Comparison of ENCODE assay signal across 19 cellular contexts in genomic region chr2:157152362-157152761, GRCh38.
A peak's percentile ranks its signal among the peaks of the same experiment; 100 is the strongest.
DNase-seq lines count a peak whose midpoint lies in the region; ATAC-seq, FAIRE-seq and TF ChIP-seq lines count a peak whose summit lies in the region.
"Had no signal": no experiment of that assay in that cellular context is flagged by ENCODE, and none has a peak within 500 bp of the region (broad histone marks: within the 10 kb centered on the region; RNA-seq: fewer than 3 reads in every experiment).

No MANE protein-coding gene starts in this region.

- no peaks in the 10 kb centered on the region for H3K79me2 ChIP-seq in endothelial cell of umbilical vein (ENCODE audit: control insufficient read depth, insufficient read depth, low read length)

- H3K4me1 ChIP-seq in endothelial cell of umbilical vein (ENCODE audit: control insufficient read depth, extremely low read depth, insufficient read depth, low read length) = no peaks in the 10 kb centered on the region

- peak overlapping the region; percentile 8 for H3K4me3 Mint-ChIP-seq in type B pancreatic cell
- no peak overlapping the region for H3K4me3 Mint-ChIP-seq in natural killer cell treated with Interleukin-12 subunit alpha and Interleukin-12 subunit beta and Interleukin-15 and Interleukin-18, amount 100 ng/mL, for 72 hours
- H3K4me3 Mint-ChIP-seq: CD8-positive, alpha-beta T cell; GM23338; IgD-negative memory B cell had no signal

- no peaks in the 10 kb centered on the region for H3K9me3 Mint-ChIP-seq in type B pancreatic cell
- peaks cover 7% of the 10 kb centered on the region for H3K9me3 Mint-ChIP-seq in natural killer cell treated with Interleukin-12 subunit alpha and Interleukin-12 subunit beta and Interleukin-15 and Interleukin-18, amount 100 ng/mL, for 72 hours
- H3K9me3 Mint-ChIP-seq: CD8-positive, alpha-beta T cell; GM23338; IgD-negative memory B cell had no signal

- DNase-seq in DMS53 (lab: John Stamatoyannopoulos, UW) (peak; percentile 15), DMS53 treated with DMSO at 0.1 percent for 48 hours (lab: John Stamatoyannopoulos, UW; ENCODE audit: unreplicated experiment) (no peak), HuH-7 (ENCODE audit: low spot score) (peak; percentile 7), endothelial cell of umbilical vein (ENCODE audit: low read depth, low spot score) (no peak), type B pancreatic cell (ENCODE audit: extremely low spot score, unreplicated experiment) (no peak), NCI-H524 treated with DMSO at 0.1 percent for 48 hours (lab: John Stamatoyannopoulos, UW) (no peak), NCI-H2196 (lab: John Stamatoyannopoulos, UW; ENCODE audit: unreplicated experiment) (no peak)
- no peak for DNase-seq in natural killer cell treated with Interleukin-12 subunit alpha and Interleukin-12 subunit beta and Interleukin-15 and Interleukin-18, amount 100 ng/mL, for 72 hours (ENCODE audit: low spot score)
- DNase-seq: CD8-positive, alpha-beta T cell; GDM1; MV-4-11; NCI-H1417; NCI-H1930; NCI-H2171; NCI-H446 treated with DMSO at 0.1 percent for 48 hours; NCI-H774 had no signal

- no peaks in the 10 kb centered on the region for H4K20me1 ChIP-seq in endothelial cell of umbilical vein (replicated peaks; ENCODE audit: control insufficient read depth, extremely low read depth, insufficient read depth, low read length)

- no peak overlapping the region for H2AFZ ChIP-seq in endothelial cell of umbilical vein (ENCODE audit: low read depth, low read length)
- H2AFZ ChIP-seq: GM23338 had no signal

- H3K36me3 Mint-ChIP-seq in type B pancreatic cell = no peaks in the 10 kb centered on the region
- no peaks in the 10 kb centered on the region for H3K36me3 Mint-ChIP-seq in natural killer cell treated with Interleukin-12 subunit alpha and Interleukin-12 subunit beta and Interleukin-15 and Interleukin-18, amount 100 ng/mL, for 72 hours
- H3K36me3 Mint-ChIP-seq: CD8-positive, alpha-beta T cell; IgD-negative memory B cell had no signal

- no peak overlapping the region for H3K27ac Mint-ChIP-seq in type B pancreatic cell
- no peak overlapping the region for H3K27ac Mint-ChIP-seq in natural killer cell treated with Interleukin-12 subunit alpha and Interleukin-12 subunit beta and Interleukin-15 and Interleukin-18, amount 100 ng/mL, for 72 hours
- H3K27ac Mint-ChIP-seq: CD8-positive, alpha-beta T cell; GM23338; IgD-negative memory B cell had no signal

- no peak overlapping the region for H3K9ac ChIP-seq in endothelial cell of umbilical vein (replicated peaks; ENCODE audit: extremely low read depth, insufficient read depth, low read length)

- H3K27ac ChIP-seq in endothelial cell of umbilical vein (ENCODE audit: insufficient read depth, low read depth, low read length) = no peak overlapping the region
- H3K27ac ChIP-seq: 22Rv1 had no signal

- H3K4me1 Mint-ChIP-seq in type B pancreatic cell (ENCODE audit: unreplicated experiment) = peaks cover 13% of the 10 kb centered on the region
- H3K4me1 Mint-ChIP-seq in natural killer cell treated with Interleukin-12 subunit alpha and Interleukin-12 subunit beta and Interleukin-15 and Interleukin-18, amount 100 ng/mL, for 72 hours (ENCODE audit: low read depth in 2 of 2) = no peaks in the 10 kb centered on the region
- H3K4me1 Mint-ChIP-seq: GM23338, IgD-negative memory B cell had no signal

- POLR2A ChIA-PET in endothelial cell of umbilical vein (lab: Charles Lee) = no interaction called here

- H3K27me3 ChIP-seq in endothelial cell of umbilical vein (ENCODE audit: control insufficient read depth in 2 of 2, insufficient read depth in 2 of 2, low read length in 2 of 2) = no peaks in the 10 kb centered on the region

- no peaks in the 10 kb centered on the region for H3K36me3 ChIP-seq in endothelial cell of umbilical vein (ENCODE audit: control insufficient read depth in 2 of 2, extremely low read depth in 1 of 2, insufficient read depth in 2 of 2, low read length in 2 of 2)

- no peaks in the 10 kb centered on the region for H3K9me1 ChIP-seq in endothelial cell of umbilical vein (replicated peaks; ENCODE audit: control insufficient read depth, extremely low read depth, insufficient read depth, low read length)

- CTCF ChIA-PET in endothelial cell of umbilical vein (lab: Charles Lee) = no interaction called here

- no peaks in the 10 kb centered on the region for H3K27me3 Mint-ChIP-seq in type B pancreatic cell
- no peaks in the 10 kb centered on the region for H3K27me3 Mint-ChIP-seq in natural killer cell treated with Interleukin-12 subunit alpha and Interleukin-12 subunit beta and Interleukin-15 and Interleukin-18, amount 100 ng/mL, for 72 hours

- no peak for ATAC-seq in natural killer cell treated with Interleukin-12 subunit alpha and Interleukin-12 subunit beta and Interleukin-15 and Interleukin-18, amount 100 ng/mL, for 72 hours
- ATAC-seq: CD8-positive, alpha-beta T cell; GM23338 had no signal

- H3K9me3 ChIP-seq in endothelial cell of umbilical vein (replicated peaks; ENCODE audit: control insufficient read depth, insufficient read depth, low read length) = no peaks in the 10 kb centered on the region

- no TSS peak for BruUV-seq in endothelial cell of umbilical vein (replicated peaks; lab: Mats Ljungman, UMichigan)

- TF ChIP-seq POLR2A in endothelial cell of umbilical vein (IDR thresholded peaks at IDR 0.05; ENCODE audit: low read depth, low read length) = no peak

- intact Hi-C loops in endothelial cell of umbilical vein (cut with micrococcal nuclease) = no loop called here

- dilution Hi-C loops in endothelial cell of umbilical vein (cut with MboI; ENCODE audit: extremely low pct_ligation_motif_present, low sequenced_read_pairs) = no loop called here

- FAIRE-seq in endothelial cell of umbilical vein (lab: Jason Lieb, UNC) = peak; percentile 66

- no peak overlapping the region for H3K4me3 ChIP-seq in endothelial cell of umbilical vein (replicated peaks in 1 of 3; ENCODE audit: insufficient read depth in 1 of 3, low read depth in 1 of 3, low read length in 3 of 3)
- H3K4me3 ChIP-seq: GM23338 had no signal

- H3K4me2 ChIP-seq in endothelial cell of umbilical vein (ENCODE audit: insufficient read depth, low read length) = no peak overlapping the region
- H3K4me2 ChIP-seq: GM23338 had no signal

- no peak for TF ChIP-seq CTCF in endothelial cell of umbilical vein (IDR thresholded peaks at IDR 0.05; ENCODE audit: extremely low read depth in 1 of 2, insufficient read depth in 1 of 2, low read depth in 1 of 2, low read length in 2 of 2)
- no peak for TF ChIP-seq CTCF in type B pancreatic cell (conservative IDR thresholded peaks at IDR 0.05)

TF ChIP-seq in endothelial cell of umbilical vein, 7 proteins besides CTCF, POLR2A, EP300 and RAD21:
- TF ChIP-seq EZH2 (IDR thresholded peaks at IDR 0.05; ENCODE audit: borderline replicate concordance, low read depth, low read length, severe bottlenecking) (no peak), MAX (IDR thresholded peaks at IDR 0.05; ENCODE audit: insufficient read depth, insufficient read length) (no peak), JUN (IDR thresholded peaks at IDR 0.05; ENCODE audit: borderline replicate concordance, insufficient read depth, insufficient read length, low read depth) (no peak), POLR2AphosphoS5 (IDR thresholded peaks at IDR 0.05; ENCODE audit: insufficient read depth, low read depth, low read length) (no peak), GATA2 (IDR thresholded peaks at IDR 0.05; ENCODE audit: insufficient read depth, insufficient read length, low read depth, low read length) (no peak), FOS (IDR thresholded peaks at IDR 0.05; ENCODE audit: borderline replicate concordance, insufficient read depth, low read length) (no peak), MYC (IDR thresholded peaks at IDR 0.05; ENCODE audit: low read depth, low read length) (no peak)

Comparison
In these comparisons a context has a peak if more than half of its experiments do, and no peak if none do; other contexts are left out.
1. DNase-seq: peak in DMS53 (single experiment) and HuH-7 (single experiment); none in DMS53 treated with DMSO at 0.1 percent for 48 hours (single experiment), endothelial cell of umbilical vein (single experiment), type B pancreatic cell (single experiment), natural killer cell treated with Interleukin-12 subunit alpha and Interleukin-12 subunit beta and Interleukin-15 and Interleukin-18, amount 100 ng/mL, for 72 hours (single experiment), NCI-H524 treated with DMSO at 0.1 percent for 48 hours (single experiment) and NCI-H2196 (single experiment).